8 cellular contexts compared by ENCODE assay signal in genomic region chr6:31203345-31203979, GRCh38.
DNase-seq lines count a peak whose midpoint lies in the region; ATAC-seq and TF ChIP-seq lines count a peak whose summit lies in the region.

No MANE protein-coding gene starts in this region.

- H3K27ac ChIP-seq in DOHH2 (ENCODE audit: low read depth, low read length) (peak overlapping the region; percentile 87), KMS-11 (peak overlapping the region; percentile 99), SK-N-MC (peak overlapping the region; percentile 84), WERI-Rb-1 (no peak overlapping the region)

- H4K20me1 ChIP-seq in DOHH2 (ENCODE audit: control insufficient read depth, insufficient read depth, low read depth, low read length) (no peaks in the 10 kb centered on the region), KMS-11 (ENCODE audit: insufficient read depth) (no peaks in the 10 kb centered on the region)

- peak overlapping the region; percentile 66 for H3K4me3 ChIP-seq in DOHH2 (ENCODE audit: low read length)
- no peak overlapping the region for H3K4me3 ChIP-seq in KMS-11 (IDR thresholded peaks at IDR 0.05; ENCODE audit: insufficient read depth, low read depth, low read length)
- peak overlapping the region; percentile 67 for H3K4me3 ChIP-seq in SK-N-MC
- H3K4me3 ChIP-seq in WERI-Rb-1 (ENCODE audit: low read depth, low read length), result no peak overlapping the region

- H3K27me3 ChIP-seq in DOHH2 (ENCODE audit: control insufficient read depth, low read length) (no peaks in the 10 kb centered on the region), KMS-11 (ENCODE audit: insufficient read depth, low read depth) (no peaks in the 10 kb centered on the region), WERI-Rb-1 (ENCODE audit: insufficient read depth, low read depth, severe bottlenecking) (no peaks in the 10 kb centered on the region)

- H2AFZ ChIP-seq in KMS-11 (ENCODE audit: low read depth), result peak overlapping the region; percentile 27

- DNase-seq in SK-N-MC (ENCODE audit: low read depth, low spot score) (no peak), amniotic epithelial cell (ENCODE audit: low read depth) (peak; percentile 86), left kidney (ENCODE audit: low read depth, low spot score) (peak; percentile 26), WERI-Rb-1 (no peak)
- peak; percentile 24 for DNase-seq in stimulated activated CD8-positive, alpha-beta memory T cell treated with anti-CD3 and anti-CD28 coated beads, Interleukin-15, amount 100 ng/mL, for 1 hour (ENCODE audit: low read depth)

- H3K4me2 ChIP-seq in DOHH2 (ENCODE audit: low read length), result peak overlapping the region; percentile 76
- H3K4me2 ChIP-seq in KMS-11, result peak overlapping the region; percentile 93

- peak overlapping the region; percentile 97 for H3K9ac ChIP-seq in KMS-11
- H3K9ac ChIP-seq in SK-N-MC (ENCODE audit: insufficient read length), result peak overlapping the region; percentile 43

- H3K79me2 ChIP-seq in DOHH2 (ENCODE audit: control insufficient read depth, low read length) (peaks cover 36% of the 10 kb centered on the region), KMS-11 (ENCODE audit: insufficient read depth, low read depth) (peaks cover 20% of the 10 kb centered on the region; the same call in 1 of the 2 replicates)

- no peaks in the 10 kb centered on the region for H3K9me2 ChIP-seq in DOHH2 (replicated peaks; ENCODE audit: control insufficient read depth, low read length)

- H3K4me1 ChIP-seq in DOHH2 (ENCODE audit: control insufficient read depth, low read length) (peaks cover 65% of the 10 kb centered on the region), KMS-11 (ENCODE audit: low read depth, poor library complexity, severe bottlenecking) (peaks cover 53% of the 10 kb centered on the region)

- peaks cover 28% of the 10 kb centered on the region for H3K36me3 ChIP-seq in DOHH2 (ENCODE audit: control insufficient read depth, low read length)
- no peaks in the 10 kb centered on the region for H3K36me3 ChIP-seq in KMS-11 (ENCODE audit: insufficient read depth)
- no peaks in the 10 kb centered on the region for H3K36me3 ChIP-seq in SK-N-MC (ENCODE audit: insufficient read depth, low read length)
- no peaks in the 10 kb centered on the region for H3K36me3 ChIP-seq in WERI-Rb-1

- H3F3A ChIP-seq in DOHH2 (ENCODE audit: control insufficient read depth, insufficient read depth), result peaks cover 23% of the 10 kb centered on the region

- no peaks in the 10 kb centered on the region for H3K9me3 ChIP-seq in DOHH2 (ENCODE audit: control insufficient read depth, insufficient read depth, low read length)
- H3K9me3 ChIP-seq in SK-N-MC (ENCODE audit: low read depth, low read length), result no peaks in the 10 kb centered on the region
- H3K9me3 ChIP-seq in WERI-Rb-1 (ENCODE audit: severe bottlenecking), result peaks cover 9% of the 10 kb centered on the region

- peak; percentile 47 for ATAC-seq in GM21737 (IDR thresholded peaks at IDR 0.05; ENCODE audit: unreplicated experiment)

- TF ChIP-seq CTCF in DOHH2 (IDR thresholded peaks at IDR 0.05; ENCODE audit: low read depth, low read length, poor library complexity, severe bottlenecking) (no peak), KMS-11 (conservative IDR thresholded peaks at IDR 0.05; ENCODE audit: low read depth, low read length) (no peak), WERI-Rb-1 (IDR thresholded peaks at IDR 0.05; ENCODE audit: low read depth, low read length) (no peak)

Comparison
In these comparisons a context has a peak if more than half of its experiments do, and no peak if none do; other contexts are left out.
1. H3K4me3 ChIP-seq: peak in DOHH2 (single experiment) and SK-N-MC (single experiment); none in KMS-11 (single experiment) and WERI-Rb-1 (single experiment).
2. DNase-seq: peak in amniotic epithelial cell (single experiment), left kidney (single experiment) and stimulated activated CD8-positive, alpha-beta memory T cell treated with anti-CD3 and anti-CD28 coated beads, Interleukin-15, amount 100 ng/mL, for 1 hour (single experiment); none in SK-N-MC (single experiment) and WERI-Rb-1 (single experiment).